Comparison of ENCODE assay signal across 8 cellular contexts in the genomic region with DNA sequence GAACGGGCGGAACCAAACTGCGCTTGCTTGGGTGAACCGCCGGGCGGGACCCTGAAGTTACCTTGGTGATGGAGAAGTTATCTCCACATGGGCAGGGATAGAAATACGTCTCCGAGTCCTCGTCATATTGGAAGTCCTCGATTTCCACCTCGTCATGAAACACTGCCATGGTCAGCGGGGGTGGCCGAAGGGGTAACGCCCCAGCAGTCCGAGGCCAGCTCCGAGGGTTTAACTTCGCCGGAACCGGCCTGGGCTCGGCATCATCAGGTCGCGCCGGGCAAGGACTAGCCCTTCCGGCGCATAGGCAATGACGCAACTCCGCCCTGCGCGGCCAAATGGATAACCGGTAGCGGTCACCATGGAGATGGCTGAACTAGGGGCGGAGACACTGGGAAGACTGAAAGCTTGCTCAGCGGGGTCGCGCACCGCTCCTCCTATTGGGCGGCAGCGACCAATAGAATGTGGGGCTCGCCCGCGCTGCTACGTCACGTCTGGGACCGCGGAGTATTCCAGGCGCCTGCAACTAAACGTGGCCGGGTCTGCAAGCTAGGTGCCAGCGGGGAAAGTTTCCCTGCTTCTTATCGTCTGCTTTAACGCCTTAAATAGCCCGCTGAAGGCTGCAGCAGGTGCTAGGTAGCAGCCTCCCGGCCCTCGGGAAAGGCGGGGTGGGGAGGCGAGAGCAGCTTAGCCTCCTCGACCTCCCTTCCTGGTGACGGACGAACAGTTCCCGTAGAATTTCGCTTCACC. TPM values are rescaled to one million over a fixed set of nuclear protein-coding genes. Genes with fewer than 3 reads are reported as not detected.
DNase-seq lines count a peak whose midpoint lies in the region; ATAC-seq and TF ChIP-seq lines count a peak whose summit lies in the region.

Gene DPH3, minus strand, starts transcription at position 236 of the 747 bp plus-strand sequence. Its CDS starts 67 bp downstream, at position 169.
Gene OXNAD1, plus strand, starts transcription at position 505 of the 747 bp plus-strand sequence. CDS start 5,741 bp downstream, outside the sequence.

- TF ChIP-seq POLR2A in breast epithelium (IDR thresholded peaks at IDR 0.05), result peak; percentile 37

- peak within 1 kb of the TSS; percentile 99 for H3K9ac ChIP-seq in iPS-20b (ENCODE audit: low read depth, low read length)

- H3K4me1 ChIP-seq in breast epithelium, result peaks cover 0 to 17% of the 10 kb centered on the region in 2 donors
- no peaks in the 10 kb centered on the region for H3K4me1 ChIP-seq in iPS-20b (ENCODE audit: insufficient read depth, low read length)

- H3K36me3 ChIP-seq in breast epithelium (no peaks in the 10 kb centered on the region), iPS-20b (ENCODE audit: insufficient read depth, low read depth, low read length) (peaks cover 26% of the 10 kb centered on the region)

- ATAC-seq in GM18870 (IDR thresholded peaks at IDR 0.05; ENCODE audit: unreplicated experiment) (peak; percentile 96), HG03135 (IDR thresholded peaks at IDR 0.05; ENCODE audit: unreplicated experiment) (peak; percentile 99)

- in situ Hi-C loops in ACHN (cut with HindIII; ENCODE audit: low pct_ligation_motif_present, low pct_unique_long_range_greater_than_20kb, low sequenced_read_pairs), result loop anchor here (25.0 kb wide), 1 partner anchor 272 kb away; no protein-coding TSS in a partner anchor

- peak within 1 kb of the TSS; percentile 85 for H3K27ac ChIP-seq in VCaP
- peak within 1 kb of the TSS; percentile 95 to 96 for H3K27ac ChIP-seq in breast epithelium
- peak within 1 kb of the TSS; percentile 69 for H3K27ac ChIP-seq in iPS-20b (ENCODE audit: low read length)
- H3K27ac ChIP-seq in skin epidermis, result peak within 1 kb of the TSS in 20 of 21 experiments; percentile 67 to 95 (median 89)

- peak; percentile 98 for DNase-seq in ACHN
- DNase-seq in NCI-H2196 treated with DMSO at 0.1 percent for 48 hours (lab: John Stamatoyannopoulos, UW; ENCODE audit: unreplicated experiment), result peak; percentile 89
- peak; percentile 99 for DNase-seq in breast epithelium (ENCODE audit: low spot score in 2 of 2)

- H3K27me3 ChIP-seq in breast epithelium, result no peaks in the 10 kb centered on the region
- H3K27me3 ChIP-seq in iPS-20b (ENCODE audit: insufficient read depth, low read length), result no peaks in the 10 kb centered on the region

- H3K9me3 ChIP-seq in breast epithelium (no peaks in the 10 kb centered on the region), iPS-20b (ENCODE audit: insufficient read depth, low read depth, low read length) (no peaks in the 10 kb centered on the region)

- intact Hi-C loops in breast epithelium (cut with DNase I; ENCODE audit: low total_unique reads), result no loop called here

- H3K4me3 ChIP-seq in breast epithelium, result peak within 1 kb of the TSS; percentile 86 to 92 (median 91)
- H3K4me3 ChIP-seq in iPS-20b (ENCODE audit: low read length), result peak within 1 kb of the TSS; percentile 92
- peak within 1 kb of the TSS; percentile 49 to 88 (median 77) for H3K4me3 ChIP-seq in skin epidermis

- TF ChIP-seq CTCF in VCaP (conservative IDR thresholded peaks at IDR 0.05) (no peak), breast epithelium (IDR thresholded peaks at IDR 0.05) (peak in 2 of 3 donors; percentile 37 to 41)

RNA-seq across cellular contexts. Expression of gene DPH3, which starts in this region (rescaled TPM):
- 10 to 100 TPM; 17.7 to 33.6 (median 21.0) TPM for total RNA-seq in breast epithelium

RNA-seq across cellular contexts. Expression of gene OXNAD1, which starts in this region (rescaled TPM):
- total RNA-seq in breast epithelium, result 10 to 100 TPM; 13.1 to 22.8 (median 15.7) TPM

Comparison
In these comparisons a context has a peak if more than half of its experiments do, and no peak if none do; other contexts are left out.
1. Peak in every context shown above with its lines: DNase-seq, ATAC-seq, H3K4me3 ChIP-seq and H3K27ac ChIP-seq.